7 cellular contexts compared by ENCODE assay signal in the genomic region with DNA sequence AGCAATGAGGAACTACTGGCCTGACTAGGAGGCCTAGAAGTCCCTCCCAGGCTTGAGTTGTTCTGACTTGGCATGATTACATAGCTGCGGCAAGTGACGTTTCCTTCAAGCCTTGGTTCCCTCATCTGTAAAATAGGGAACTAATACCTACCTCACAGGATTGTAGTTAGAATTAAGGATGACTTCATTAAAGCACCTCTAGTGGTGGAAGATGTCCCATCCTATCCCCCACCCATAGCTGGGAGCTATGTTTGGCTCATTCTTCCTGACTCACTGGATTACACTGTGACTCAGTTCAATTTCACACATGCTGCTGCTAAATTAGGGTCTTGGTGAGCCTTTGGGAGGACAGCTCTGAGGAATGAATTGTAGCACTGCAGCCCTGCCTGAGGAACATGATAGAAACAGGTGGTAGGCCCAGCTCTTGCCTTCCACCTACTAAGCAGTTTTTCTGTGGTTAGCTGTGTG. TPM values are rescaled to one million over a fixed set of nuclear protein-coding genes. Genes with fewer than 3 reads are reported as not detected.
DNase-seq lines count a peak whose midpoint lies in the region; ATAC-seq and TF ChIP-seq lines count a peak whose summit lies in the region.

No MANE protein-coding gene starts in this region.

- peaks cover 38% of the 10 kb centered on the region for H3K36me3 ChIP-seq in WERI-Rb-1

- H3K9me3 ChIP-seq in WERI-Rb-1 (ENCODE audit: severe bottlenecking), result no peaks in the 10 kb centered on the region

- peak overlapping the region; percentile 39 for H3K27ac ChIP-seq in WERI-Rb-1

- H3K4me3 ChIP-seq in WERI-Rb-1 (ENCODE audit: low read depth, low read length), result no peak overlapping the region

- peak; percentile 64 for ATAC-seq in HG03565 (IDR thresholded peaks at IDR 0.05; ENCODE audit: unreplicated experiment)
- no peak for ATAC-seq in left lobe of liver
- no peak for ATAC-seq in HG03039 (IDR thresholded peaks at IDR 0.05; ENCODE audit: unreplicated experiment)

- H3K27me3 ChIP-seq in WERI-Rb-1 (ENCODE audit: insufficient read depth, low read depth, severe bottlenecking), result no peaks in the 10 kb centered on the region

- DNase-seq in GM13977 (ENCODE audit: low spot score) (peak; percentile 42), WERI-Rb-1 (peak; percentile 21), left lobe of liver (ENCODE audit: low spot score) (peak; percentile 33), NCI-H187 (lab: John Stamatoyannopoulos, UW) (no peak), cerebellum (ENCODE audit: low spot score) (no peak)

- in situ Hi-C loops in GM13977 (cut with MboI; ENCODE audit: low pct_unique_long_range_greater_than_20kb, low sequenced_read_pairs, unreplicated experiment), result no loop called here

- TF ChIP-seq CTCF in GM13977 (IDR thresholded peaks at IDR 0.05; ENCODE audit: extremely low read depth, insufficient read depth, missing control alignments), result no peak
- TF ChIP-seq CTCF in WERI-Rb-1 (IDR thresholded peaks at IDR 0.05; ENCODE audit: low read depth, low read length), result peak; percentile 37; the same call in 1 of the 2 replicates

RNA-seq across cellular contexts. Expression of gene SHISA4, which starts 6.0 kb away (rescaled TPM):
- total RNA-seq in left lobe of liver, result 4.4 TPM
- 22.0 TPM for total RNA-seq in cerebellum

RNA-seq across cellular contexts. Expression of gene IPO9, which starts 53.7 kb away (rescaled TPM):
- 21.3 TPM for total RNA-seq in left lobe of liver
- 64.6 TPM for total RNA-seq in cerebellum

Comparison
In these comparisons a context has a peak if more than half of its experiments do, and no peak if none do; other contexts are left out.
1. DNase-seq: peak in GM13977 (single experiment), WERI-Rb-1 (single experiment) and left lobe of liver (single experiment); none in NCI-H187 (0 of 2) and cerebellum (single experiment).